18 cellular contexts compared by ENCODE assay signal in the genomic region with DNA sequence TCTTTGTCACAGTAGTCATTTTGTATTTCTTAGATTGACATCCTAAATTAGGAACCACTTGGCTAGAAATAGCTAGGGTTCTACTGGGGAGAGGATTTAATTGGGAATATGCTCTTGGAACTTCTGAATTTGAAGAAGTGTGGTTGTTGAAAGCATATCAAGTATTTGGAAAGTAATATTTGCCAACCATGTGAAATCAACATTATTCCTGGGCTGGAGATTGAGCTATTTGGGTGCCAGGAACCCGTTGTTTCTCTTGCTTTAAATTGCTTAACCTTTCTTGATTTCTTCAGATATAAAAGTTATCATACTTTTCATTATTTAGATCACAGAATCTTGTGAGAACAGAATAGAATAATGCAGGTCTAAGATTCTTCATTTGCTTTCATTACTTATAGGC.
"Had no signal": no experiment of that assay in that cellular context is flagged by ENCODE, and none has a peak within 500 bp of the region (broad histone marks: within the 10 kb centered on the region; RNA-seq: fewer than 3 reads in every experiment).

No MANE protein-coding gene starts in this region.

- H3K4me3 ChIP-seq: left ventricle myocardium inferior, lung, mucosa of descending colon, sigmoid colon, skin epidermis, testis, transverse colon had no signal

- H3K9me3 ChIP-seq: left ventricle myocardium inferior, mucosa of descending colon, sigmoid colon, testis, transverse colon had no signal

- H3K27me3 ChIP-seq: sigmoid colon, testis, transverse colon had no signal

- H3K4me1 ChIP-seq: left ventricle myocardium inferior, testis had no signal

- DNase-seq: effector memory CD8-positive, alpha-beta T cell; erythroblast; foreskin fibroblast; immature natural killer cell; left ventricle myocardium inferior; mucosa of descending colon; natural killer cell; posterior cingulate gyrus; sigmoid colon; stimulated activated CD4-positive, alpha-beta T cell treated with anti-CD3 and anti-CD28 coated beads, Interleukin-2, amount 100 ng/mL, for 24 hours; stimulated activated CD4-positive, alpha-beta T cell treated with anti-CD3 and anti-CD28 coated beads, Interleukin-4, amount 100 ng/mL, for 4 hours; stimulated activated naive B cell treated with anti-CD40 and anti-IgM and Interleukin-4, amounts not matched to agents 10 μg/mL and 1 μg/mL and 100 μg/mL, for 72 hours; stimulated activated naive CD8-positive, alpha-beta T cell treated with anti-CD3 and anti-CD28 coated beads, Interleukin-15, amount 100 ng/mL, for 72 hours; testis; transverse colon had no signal

- H3K36me3 Mint-ChIP-seq: immature natural killer cell; natural killer cell; stimulated activated naive B cell treated with anti-CD40 and anti-IgM and Interleukin-4, amounts not matched to agents 10 μg/mL and 1 μg/mL and 100 μg/mL, for 72 hours had no signal

- H3K27ac Mint-ChIP-seq: effector memory CD8-positive, alpha-beta T cell; immature natural killer cell; natural killer cell; stimulated activated naive B cell treated with anti-CD40 and anti-IgM and Interleukin-4, amounts not matched to agents 10 μg/mL and 1 μg/mL and 100 μg/mL, for 72 hours; stimulated activated naive CD8-positive, alpha-beta T cell treated with anti-CD3 and anti-CD28 coated beads, Interleukin-15, amount 100 ng/mL, for 72 hours had no signal

- H3K4me3 Mint-ChIP-seq: effector memory CD8-positive, alpha-beta T cell; immature natural killer cell; natural killer cell; neural crest cell; stimulated activated naive B cell treated with anti-CD40 and anti-IgM and Interleukin-4, amounts not matched to agents 10 μg/mL and 1 μg/mL and 100 μg/mL, for 72 hours; stimulated activated naive CD8-positive, alpha-beta T cell treated with anti-CD3 and anti-CD28 coated beads, Interleukin-15, amount 100 ng/mL, for 72 hours had no signal

- H3K27ac ChIP-seq: left ventricle myocardium inferior, sigmoid colon, skin epidermis, testis, transverse colon had no signal

- ATAC-seq: effector memory CD8-positive, alpha-beta T cell; mucosa of descending colon; natural killer cell; stimulated activated naive B cell treated with anti-CD40 and anti-IgM and Interleukin-4, amounts not matched to agents 10 μg/mL and 1 μg/mL and 100 μg/mL, for 72 hours; stimulated activated naive CD8-positive, alpha-beta T cell treated with anti-CD3 and anti-CD28 coated beads, Interleukin-15, amount 100 ng/mL, for 72 hours had no signal

- H3K4me1 Mint-ChIP-seq: immature natural killer cell; natural killer cell; neural crest cell; stimulated activated naive B cell treated with anti-CD40 and anti-IgM and Interleukin-4, amounts not matched to agents 10 μg/mL and 1 μg/mL and 100 μg/mL, for 72 hours; stimulated activated naive CD8-positive, alpha-beta T cell treated with anti-CD3 and anti-CD28 coated beads, Interleukin-15, amount 100 ng/mL, for 72 hours had no signal

- H3K36me3 ChIP-seq: left ventricle myocardium inferior, sigmoid colon, transverse colon had no signal

- H3K9me3 Mint-ChIP-seq: effector memory CD8-positive, alpha-beta T cell; immature natural killer cell; natural killer cell; neural crest cell; stimulated activated naive B cell treated with anti-CD40 and anti-IgM and Interleukin-4, amounts not matched to agents 10 μg/mL and 1 μg/mL and 100 μg/mL, for 72 hours; stimulated activated naive CD8-positive, alpha-beta T cell treated with anti-CD3 and anti-CD28 coated beads, Interleukin-15, amount 100 ng/mL, for 72 hours had no signal
